Comparison of ENCODE assay signal across 28 cellular contexts in the genomic region with DNA sequence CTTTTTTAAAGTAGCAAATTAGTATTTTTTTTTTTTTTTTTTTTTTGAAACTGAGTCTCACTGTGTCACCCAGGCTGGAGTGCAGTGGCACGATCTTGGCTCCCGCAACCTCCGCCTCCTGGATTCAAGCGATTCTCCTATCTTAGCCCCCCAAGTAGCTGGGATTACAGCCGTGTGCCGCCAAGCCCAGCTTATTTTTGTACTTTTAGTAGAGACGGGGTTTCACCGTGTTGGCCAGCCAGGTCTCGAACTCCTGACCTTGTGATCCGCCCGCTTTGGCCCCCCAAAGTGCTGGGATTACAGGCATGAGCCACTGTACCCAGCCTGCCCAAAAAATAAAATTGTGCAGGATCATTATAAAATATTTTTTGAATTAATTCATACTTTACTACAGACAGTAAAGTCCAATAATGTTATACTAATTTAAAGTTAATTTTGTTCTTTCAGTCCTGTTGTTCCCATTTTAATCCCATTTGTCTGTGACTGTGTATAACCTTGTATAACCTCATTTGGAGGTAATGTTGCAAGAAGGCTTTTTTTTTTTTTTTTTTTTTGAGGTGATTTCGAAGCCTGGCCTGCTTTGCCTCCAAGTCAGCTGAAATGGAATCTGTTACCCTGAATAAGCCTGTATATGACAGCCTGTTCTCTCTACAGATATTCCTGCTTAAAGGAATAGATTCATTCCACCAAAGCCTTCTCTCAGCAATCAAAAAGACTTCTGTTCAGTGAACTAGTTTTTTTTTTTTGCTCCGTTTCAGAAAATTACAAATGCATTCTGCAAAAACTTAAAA.
"Had no signal": no experiment of that assay in that cellular context is flagged by ENCODE, and none has a peak within 500 bp of the region (broad histone marks: within the 10 kb centered on the region; RNA-seq: fewer than 3 reads in every experiment).

No MANE protein-coding gene starts in this region.

- DNase-seq: naive thymus-derived CD8-positive, alpha-beta T cell; nephron progenitor cell; nucleus accumbens; pancreas; psoas muscle; right cardiac atrium; spleen; stimulated activated CD4-positive, alpha-beta T cell treated with anti-CD3 and anti-CD28 coated beads, Interleukin-12 subunit alpha, Interleukin-12 subunit beta, amount 100 ng/mL, for 4 hours; stimulated activated CD4-positive, alpha-beta T cell treated with anti-CD3 and anti-CD28 coated beads, Interleukin-1b, Interleukin-23, amount 100 ng/mL, for 48 hours; stimulated activated CD4-positive, alpha-beta T cell treated with anti-CD3 and anti-CD28 coated beads, Interleukin-4, amount 100 ng/mL, for 1 hour; stimulated activated CD4-positive, alpha-beta T cell treated with anti-CD3 and anti-CD28 coated beads, Interleukin-4, amount 100 ng/mL, for 4 hours; stimulated activated CD8-positive, alpha-beta memory T cell treated with anti-CD3 and anti-CD28 coated beads, Interleukin-4, amount 100 ng/mL, for 48 hours; stimulated activated naive CD4-positive, alpha-beta T cell; stimulated activated naive CD8-positive, alpha-beta T cell treated with anti-CD3 and anti-CD28 coated beads, Interleukin-15, amount 100 ng/mL, for 72 hours; stimulated activated naive CD8-positive, alpha-beta T cell treated with anti-CD3 and anti-CD28 coated beads, Interleukin-15, Interleukin-2, amounts not matched to agents 100 U/mL and 50 U/mL, for 24 hours; substantia nigra; testis; tibial artery; transverse colon; upper lobe of right lung; uterus had no signal

- H3K27ac ChIP-seq: neutrophil, pancreas, psoas muscle, skin epidermis, spleen, suprapubic skin, testis, tibial artery, transverse colon, upper lobe of right lung, uterus had no signal

- ATAC-seq: naive thymus-derived CD8-positive, alpha-beta T cell; natural killer cell treated with Interleukin-12 subunit alpha and Interleukin-12 subunit beta and Interleukin-15 and Interleukin-18, amount 100 ng/mL, for 72 hours; pancreas; right cardiac atrium; sciatic nerve; stimulated activated memory B cell treated with anti-CD40 and anti-IgM and Interleukin-4, amounts not matched to agents 10 μg/mL and 1 μg/mL and 100 μg/mL, for 72 hours; stimulated activated naive CD8-positive, alpha-beta T cell treated with anti-CD3 and anti-CD28 coated beads, Interleukin-15, amount 100 ng/mL, for 72 hours; stimulated activated naive CD8-positive, alpha-beta T cell treated with anti-CD3 and anti-CD28 coated beads, Interleukin-15, Interleukin-2, amounts not matched to agents 100 U/mL and 50 U/mL, for 24 hours; upper lobe of right lung had no signal

- H3K9me3 ChIP-seq: neutrophil, pancreas, psoas muscle, spleen, suprapubic skin, testis, tibial artery, transverse colon, upper lobe of right lung, uterus had no signal

- H3K27me3 ChIP-seq: neutrophil, pancreas, spleen, suprapubic skin, testis, tibial artery, transverse colon, upper lobe of right lung, uterus had no signal

- H3K36me3 ChIP-seq: neutrophil, pancreas, spleen, suprapubic skin, tibial artery, transverse colon, upper lobe of right lung, uterus had no signal

- H3K4me1 ChIP-seq: pancreas, spleen, suprapubic skin, testis, tibial artery, transverse colon, upper lobe of right lung, uterus had no signal

- H3K4me2 ChIP-seq: smooth muscle cell had no signal

- H3K4me3 ChIP-seq: pancreas, psoas muscle, skin epidermis, smooth muscle cell, spleen, suprapubic skin, testis, tibial artery, transverse colon, upper lobe of right lung, uterus had no signal
